In genomic region chr15:43776101-43776717, GRCh38 we compare ENCODE assay signal across 8 cellular contexts. TPM values are rescaled to one million over a fixed set of nuclear protein-coding genes. Genes with fewer than 3 reads are reported as not detected.
DNase-seq lines count a peak whose midpoint lies in the region; ATAC-seq and TF ChIP-seq lines count a peak whose summit lies in the region.

No MANE protein-coding gene starts in this region.

- ATAC-seq in GM19397 (IDR thresholded peaks at IDR 0.05; ENCODE audit: unreplicated experiment): peak; percentile 70
- ATAC-seq in HG03442 (IDR thresholded peaks at IDR 0.05; ENCODE audit: unreplicated experiment): peak; percentile 47

- H3K4me3 ChIP-seq in DOHH2 (ENCODE audit: low read length) (peak overlapping the region; percentile 95), retinal pigment epithelial cell (ENCODE audit: low read length) (peak overlapping the region; percentile 55)

- H3K9me2 ChIP-seq in DOHH2 (replicated peaks; ENCODE audit: control insufficient read depth, low read length): no peaks in the 10 kb centered on the region

- peaks cover 73% of the 10 kb centered on the region for H3K4me1 ChIP-seq in DOHH2 (ENCODE audit: control insufficient read depth, low read length)

- H4K20me1 ChIP-seq in DOHH2 (ENCODE audit: control insufficient read depth, insufficient read depth, low read depth, low read length): peaks cover 11% of the 10 kb centered on the region; the same call in 1 of the 2 replicates

- H3K4me2 ChIP-seq in DOHH2 (ENCODE audit: low read length): peak overlapping the region; percentile 93

- intact Hi-C loops in posterior vena cava (cut with DNase I): no loop called here

- DNase-seq in activated CD8-positive, alpha-beta memory T cell treated with anti-CD3 and anti-CD28 coated beads, Interleukin-2, amount 50 U/mL, for 48 hours: peak; percentile 66
- peak; percentile 79 for DNase-seq in germinal center (ENCODE audit: low spot score)
- DNase-seq in retinal pigment epithelial cell (ENCODE audit: low read depth): no peak
- DNase-seq in COR-L47 (lab: John Stamatoyannopoulos, UW): no peak
- no peak for DNase-seq in posterior vena cava (ENCODE audit: low spot score)

- no peaks in the 10 kb centered on the region for H3K9me3 ChIP-seq in DOHH2 (ENCODE audit: control insufficient read depth, insufficient read depth, low read length)

- peaks cover 79% of the 10 kb centered on the region for H3K36me3 ChIP-seq in DOHH2 (ENCODE audit: control insufficient read depth, low read length)

- peaks cover 81% of the 10 kb centered on the region for H3K79me2 ChIP-seq in DOHH2 (ENCODE audit: control insufficient read depth, low read length)

- H3F3A ChIP-seq in DOHH2 (ENCODE audit: control insufficient read depth, insufficient read depth): peaks cover 67% of the 10 kb centered on the region

- peak overlapping the region; percentile 97 for H3K27ac ChIP-seq in DOHH2 (ENCODE audit: low read depth, low read length)

- H3K27me3 ChIP-seq in DOHH2 (ENCODE audit: control insufficient read depth, low read length): no peaks in the 10 kb centered on the region

- TF ChIP-seq CTCF in DOHH2 (IDR thresholded peaks at IDR 0.05; ENCODE audit: low read depth, low read length, poor library complexity, severe bottlenecking): no peak
- TF ChIP-seq CTCF in retinal pigment epithelial cell (conservative IDR thresholded peaks at IDR 0.05; ENCODE audit: low read depth, low read length): no peak

RNA-seq across cellular contexts. Expression of gene ELL3, which starts 0.6 kb away (rescaled TPM):
- 1 to 10 TPM; 2.2 TPM for total RNA-seq in posterior vena cava

RNA-seq across cellular contexts. Expression of gene SERF2, which starts 15.9 kb away (rescaled TPM):
- total RNA-seq in posterior vena cava: 100 to 1,000 TPM; 618 to 766 TPM

RNA-seq across cellular contexts. Expression of gene SERINC4, which starts 23.8 kb away (rescaled TPM):
- not detected for total RNA-seq in posterior vena cava

RNA-seq across cellular contexts. Expression of gene HYPK, which starts 24.2 kb away (rescaled TPM):
- total RNA-seq in posterior vena cava: 10 to 100 TPM; 11.3 to 11.9 TPM

RNA-seq across cellular contexts. Expression of gene PDIA3, which starts 30.0 kb away (rescaled TPM):
- total RNA-seq in posterior vena cava: 100 to 1,000 TPM; 258 to 368 TPM

Comparison
In these comparisons a context has a peak if more than half of its experiments do, and no peak if none do; other contexts are left out.
1. DNase-seq: peak in activated CD8-positive, alpha-beta memory T cell treated with anti-CD3 and anti-CD28 coated beads, Interleukin-2, amount 50 U/mL, for 48 hours (single experiment) and germinal center (single experiment); none in retinal pigment epithelial cell (single experiment), COR-L47 (single experiment) and posterior vena cava (single experiment).